In the genomic region with DNA sequence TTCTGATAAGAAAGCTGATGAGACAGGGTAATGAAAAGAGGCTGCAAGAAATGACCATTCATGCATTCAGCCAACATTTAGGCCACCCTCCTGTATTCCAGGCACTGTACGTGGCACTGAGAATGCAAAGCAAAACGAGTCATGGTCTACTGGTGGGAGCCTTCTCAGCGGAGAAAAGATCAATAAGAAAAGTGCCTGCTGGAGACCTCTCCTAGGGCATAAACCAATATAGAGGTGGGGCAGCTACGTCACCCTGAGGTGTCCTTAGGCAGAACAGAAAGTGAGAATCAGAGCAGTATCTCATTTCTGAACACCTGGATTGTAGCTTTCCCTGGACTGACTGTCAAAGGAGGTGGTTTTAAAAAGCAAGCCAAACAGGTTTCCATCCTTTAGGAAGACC, we compare ENCODE assay signal across 16 cellular contexts. TPM values are rescaled to one million over a fixed set of nuclear protein-coding genes. Genes with fewer than 3 reads are reported as not detected.
"Had no signal": no experiment of that assay in that cellular context is flagged by ENCODE, and none has a peak within 500 bp of the region (broad histone marks: within the 10 kb centered on the region; RNA-seq: fewer than 3 reads in every experiment).

No MANE protein-coding gene starts in this region.

RNA-seq across cellular contexts. Expression of a gene that starts 22.3 kb away (rescaled TPM):
- total RNA-seq: activated B cell treated with CpG ODN at 0.5 μM for 24 hours, bronchial epithelial cell, dermis blood vessel endothelial cell, gastrocnemius medialis, hepatocyte, left ventricle myocardium inferior, lung, mononuclear cell, myocyte, neural crest cell, pancreas, prostate gland, sciatic nerve, suprapubic skin, upper lobe of right lung had no signal
- polyA plus RNA-seq: hepatocyte, lung, pancreas, SK-N-SH had no signal
